In genomic region chr3:14600856-14601610, GRCh38 we compare ENCODE assay signal across 16 cellular contexts.
"Had no signal": no experiment of that assay in that cellular context is flagged by ENCODE, and none has a peak within 500 bp of the region (broad histone marks: within the 10 kb centered on the region; RNA-seq: fewer than 3 reads in every experiment).

No MANE protein-coding gene starts in this region.

- H3K27me3 ChIP-seq: pancreas had no signal

- ATAC-seq: foreskin keratinocyte; naive thymus-derived CD4-positive, alpha-beta T cell had no signal

- H3K27ac Mint-ChIP-seq: endodermal cell; naive thymus-derived CD4-positive, alpha-beta T cell; nephron progenitor cell; progenitor cell of endocrine pancreas; stimulated activated naive CD8-positive, alpha-beta T cell treated with anti-CD3 and anti-CD28 coated beads, Interleukin-15, Interleukin-2, amounts not matched to agents 100 ng/mL and 50 ng/mL, for 24 hours had no signal

- H3K4me3 Mint-ChIP-seq: stimulated activated naive CD8-positive, alpha-beta T cell treated with anti-CD3 and anti-CD28 coated beads, Interleukin-15, Interleukin-2, amounts not matched to agents 100 ng/mL and 50 ng/mL, for 24 hours had no signal

- DNase-seq: effector CD4-positive, alpha-beta T cell; erythroblast; foreskin keratinocyte; kidney glomerular epithelial cell; naive thymus-derived CD4-positive, alpha-beta T cell; nephron progenitor cell; nucleus accumbens; pancreas; right cardiac atrium; stimulated activated CD4-positive, alpha-beta T cell treated with anti-CD3 and anti-CD28 coated beads, Interleukin-2, amount 100 ng/mL, for 48 hours had no signal

- H3K4me3 ChIP-seq: coronary artery, pancreas, smooth muscle cell, tibial nerve had no signal

- H3K9me3 Mint-ChIP-seq: endodermal cell had no signal

- H3K27ac ChIP-seq: coronary artery, foreskin keratinocyte, pancreas, tibial nerve had no signal

- H3K9me3 ChIP-seq: pancreas had no signal

- H3K36me3 ChIP-seq: pancreas, tibial nerve had no signal
